Comparison of ENCODE assay signal across 9 cellular contexts in genomic region chr1:180252638-180253536, GRCh38. TPM values are rescaled to one million over a fixed set of nuclear protein-coding genes. Genes with fewer than 3 reads are reported as not detected.
DNase-seq lines count a peak whose midpoint lies in the region; ATAC-seq lines count a peak whose summit lies in the region.
"Had no signal": no experiment of that assay in that cellular context is flagged by ENCODE, and none has a peak within 500 bp of the region (broad histone marks: within the 10 kb centered on the region; RNA-seq: fewer than 3 reads in every experiment).

No MANE protein-coding gene starts in this region.

- H3K27ac Mint-ChIP-seq in stimulated activated naive CD8-positive, alpha-beta T cell treated with anti-CD3 and anti-CD28 coated beads, Interleukin-15, amount 100 ng/mL, for 72 hours: peak overlapping the region in 1 of 2 donors; percentile 28

- DNase-seq in NCI-H1436 (lab: John Stamatoyannopoulos, UW) (peak; percentile 65), NCI-H1436 treated with DMSO at 0.1 percent for 48 hours (lab: John Stamatoyannopoulos, UW) (no peak), NCI-H748 treated with DMSO at 0.1 percent for 48 hours (lab: John Stamatoyannopoulos, UW) (peak; percentile 19), myocyte (ENCODE audit: low read depth) (peak; percentile 70)
- DNase-seq in activated CD4-positive, alpha-beta T cell treated with anti-CD3 and anti-CD28 coated beads, Interleukin-2, amount 50 U/mL, for 48 hours: peak; percentile 83 to 86
- DNase-seq in effector memory CD4-positive, alpha-beta T cell: peak; percentile 31 to 51 (median 32)
- peak; percentile 61 to 70 for DNase-seq in stimulated activated naive CD8-positive, alpha-beta T cell treated with anti-CD3 and anti-CD28 coated beads, Interleukin-15, amount 100 ng/mL, for 72 hours

- no peak overlapping the region for H3K4me3 ChIP-seq in effector memory CD4-positive, alpha-beta T cell (ENCODE audit: insufficient read depth, low read depth, low read length, poor library complexity, severe bottlenecking)
- H3K4me3 ChIP-seq: BLaER1 treated with 17β-estradiol and CSF1 and Interleukin-3, amounts not matched to agents 10 nM and 100 nM had no signal

- peaks cover 12% of the 10 kb centered on the region for H3K4me1 Mint-ChIP-seq in stimulated activated naive CD8-positive, alpha-beta T cell treated with anti-CD3 and anti-CD28 coated beads, Interleukin-15, amount 100 ng/mL, for 72 hours

- H3K27ac ChIP-seq in effector memory CD4-positive, alpha-beta T cell (ENCODE audit: insufficient read depth, low read length, poor library complexity, severe bottlenecking): no peak overlapping the region
- H3K27ac ChIP-seq: BLaER1 treated with 17β-estradiol and CSF1 and Interleukin-3, amounts not matched to agents 10 nM and 100 nM had no signal

- H3K9me3 ChIP-seq in effector memory CD4-positive, alpha-beta T cell (ENCODE audit: control insufficient read depth, low read length): no peaks in the 10 kb centered on the region
- H3K9me3 ChIP-seq: BLaER1 treated with 17β-estradiol and CSF1 and Interleukin-3, amounts not matched to agents 10 nM and 100 nM had no signal

- H3K9me3 Mint-ChIP-seq in stimulated activated naive CD8-positive, alpha-beta T cell treated with anti-CD3 and anti-CD28 coated beads, Interleukin-15, amount 100 ng/mL, for 72 hours: no peaks in the 10 kb centered on the region

- H3K4me3 Mint-ChIP-seq in stimulated activated naive CD8-positive, alpha-beta T cell treated with anti-CD3 and anti-CD28 coated beads, Interleukin-15, amount 100 ng/mL, for 72 hours: no peak overlapping the region

- H3K27me3 ChIP-seq in effector memory CD4-positive, alpha-beta T cell (replicated peaks; ENCODE audit: control insufficient read depth, insufficient read depth, low read length, poor library complexity, severe bottlenecking): peaks cover 12% of the 10 kb centered on the region

- peak; percentile 68 for ATAC-seq in HG02973 (IDR thresholded peaks at IDR 0.05; ENCODE audit: unreplicated experiment)
- peak; percentile 53 for ATAC-seq in stimulated activated naive CD8-positive, alpha-beta T cell treated with anti-CD3 and anti-CD28 coated beads, Interleukin-15, amount 100 ng/mL, for 72 hours

- peaks cover 75% of the 10 kb centered on the region for H3K27me3 Mint-ChIP-seq in stimulated activated naive CD8-positive, alpha-beta T cell treated with anti-CD3 and anti-CD28 coated beads, Interleukin-15, amount 100 ng/mL, for 72 hours

- H3K4me1 ChIP-seq in effector memory CD4-positive, alpha-beta T cell (ENCODE audit: control insufficient read depth, insufficient read depth, low read length, poor library complexity, severe bottlenecking): no peaks in the 10 kb centered on the region

- no peaks in the 10 kb centered on the region for H3K36me3 ChIP-seq in effector memory CD4-positive, alpha-beta T cell (ENCODE audit: control insufficient read depth, insufficient read depth, low read length)
- H3K36me3 ChIP-seq: BLaER1 treated with 17β-estradiol and CSF1 and Interleukin-3, amounts not matched to agents 10 nM and 100 nM had no signal

RNA-seq across cellular contexts. Expression of gene LHX4, which starts 22.8 kb away (rescaled TPM):
- total RNA-seq in myocyte: 0.40 and 0.94 TPM in 2 replicates
- 0.86 TPM for polyA plus RNA-seq in myocyte (2012)
